14 cellular contexts compared by ENCODE assay signal in genomic region chr2:37457401-37457901, GRCh38.
DNase-seq lines count a peak whose midpoint lies in the region; ATAC-seq and TF ChIP-seq lines count a peak whose summit lies in the region.
"Had no signal": no experiment of that assay in that cellular context is flagged by ENCODE, and none has a peak within 500 bp of the region (broad histone marks: within the 10 kb centered on the region; RNA-seq: fewer than 3 reads in every experiment).

No MANE protein-coding gene starts in this region.

- H3K4me3 ChIP-seq in astrocyte of the spinal cord (ENCODE audit: low read depth, low read length) = no peak overlapping the region

- in situ Hi-C loops in astrocyte of the spinal cord (cut with HindIII; ENCODE audit: low sequenced_read_pairs) = no loop called here

- no peak for ATAC-seq in HG02642 (IDR thresholded peaks at IDR 0.05; ENCODE audit: poor library complexity, unreplicated experiment)
- ATAC-seq: activated CD4-positive, CD25-positive, alpha-beta regulatory T cell treated with anti-CD3 and anti-CD28 coated beads, Interleukin-2, amount 50 U/mL, for 24 hours; activated naive CD4-positive, alpha-beta T cell treated with anti-CD3 and anti-CD28 coated beads, Interleukin-2, amount 50 U/mL, for 72 hours had no signal

- peak; percentile 22 for DNase-seq in A172 (ENCODE audit: low spot score)
- peak; percentile 9 for DNase-seq in HCEC 1CT
- peak; percentile 63 for DNase-seq in astrocyte of the spinal cord (ENCODE audit: low read depth, low spot score)
- DNase-seq in iris pigment epithelial cell (ENCODE audit: low read depth) = peak; percentile 75
- no peak for DNase-seq in AML-193 (lab: John Stamatoyannopoulos, UW)
- DNase-seq in activated CD8-positive, alpha-beta memory T cell treated with anti-CD3 and anti-CD28 coated beads, Interleukin-2, amount 50 U/mL, for 48 hours = no peak
- no peak for DNase-seq in NCI-H2107 (lab: John Stamatoyannopoulos, UW)
- DNase-seq: cerebellar nuclear complex, NCI-H2081 treated with DMSO at 0.1 percent for 48 hours, NCI-H526, T-helper 1 cell had no signal

- TF ChIP-seq CTCF in astrocyte of the spinal cord (IDR thresholded peaks at IDR 0.05; ENCODE audit: low read depth, low read length) = no peak

Comparison
In these comparisons a context has a peak if more than half of its experiments do, and no peak if none do; other contexts are left out.
1. DNase-seq: peak in A172 (single experiment), HCEC 1CT (single experiment), astrocyte of the spinal cord (single experiment) and iris pigment epithelial cell (single experiment); none in AML-193 (0 of 2), activated CD8-positive, alpha-beta memory T cell treated with anti-CD3 and anti-CD28 coated beads, Interleukin-2, amount 50 U/mL, for 48 hours (single experiment) and NCI-H2107 (single experiment).